23 cellular contexts compared by ENCODE assay signal in the genomic region with DNA sequence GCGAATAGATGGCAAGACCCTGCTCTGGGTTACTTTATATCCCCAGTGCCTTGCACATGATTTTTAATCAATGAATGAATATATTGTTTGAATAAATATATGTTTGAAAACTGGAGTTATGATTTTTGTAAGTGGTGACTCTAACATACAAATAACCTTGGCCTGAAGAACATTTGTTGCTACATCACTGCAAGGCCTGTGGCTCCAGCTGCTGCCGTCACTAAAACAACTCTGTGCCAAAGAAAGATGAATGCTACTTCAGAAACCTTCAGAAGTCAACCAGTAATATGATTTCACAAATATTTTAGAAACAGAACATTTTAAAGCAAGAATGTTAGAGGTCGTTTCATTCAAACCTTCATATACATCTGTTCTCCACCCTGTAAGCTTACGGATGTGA.
"Had no signal": no experiment of that assay in that cellular context is flagged by ENCODE, and none has a peak within 500 bp of the region (broad histone marks: within the 10 kb centered on the region; RNA-seq: fewer than 3 reads in every experiment).

No MANE protein-coding gene starts in this region.

- H3K4me3 Mint-ChIP-seq: activated CD4-positive, alpha-beta T cell treated with anti-CD3 and anti-CD28 coated beads for 36 hours; activated CD4-positive, alpha-beta T cell treated with anti-CD3 and anti-CD28 coated beads, Interleukin-2, amount 10 ng/mL, durations not matched to agents 7 days and 5 days; activated CD8-positive, alpha-beta T cell treated with anti-CD3 and anti-CD28 coated beads, Interleukin-2, amount 10 ng/mL, durations not matched to agents 7 days and 5 days; activated naive CD4-positive, alpha-beta T cell treated with anti-CD3 and anti-CD28 coated beads for 36 hours; activated T-cell treated with anti-CD3 and anti-CD28 coated beads, Interleukin-2, amount 50 U/mL, for 24 hours; brain had no signal

- H3K4me1 Mint-ChIP-seq: activated CD4-positive, alpha-beta T cell treated with anti-CD3 and anti-CD28 coated beads for 36 hours; activated CD4-positive, alpha-beta T cell treated with anti-CD3 and anti-CD28 coated beads, Interleukin-2, amount 10 ng/mL, durations not matched to agents 7 days and 5 days had no signal

- H3K27ac Mint-ChIP-seq: activated CD4-positive, alpha-beta T cell treated with anti-CD3 and anti-CD28 coated beads for 36 hours; activated CD4-positive, alpha-beta T cell treated with anti-CD3 and anti-CD28 coated beads, Interleukin-2, amount 10 ng/mL, durations not matched to agents 7 days and 5 days; activated CD8-positive, alpha-beta T cell treated with anti-CD3 and anti-CD28 coated beads, Interleukin-2, amount 10 ng/mL, durations not matched to agents 7 days and 5 days; activated naive CD4-positive, alpha-beta T cell treated with anti-CD3 and anti-CD28 coated beads for 36 hours; activated naive CD4-positive, alpha-beta T cell treated with anti-CD3 and anti-CD28 coated beads, Interleukin-2, amount 50 U/mL, for 72 hours; activated T-cell treated with anti-CD3 and anti-CD28 coated beads, Interleukin-2, amount 50 U/mL, for 24 hours had no signal

- H3K36me3 Mint-ChIP-seq: activated naive CD4-positive, alpha-beta T cell treated with anti-CD3 and anti-CD28 coated beads, Interleukin-2, amount 50 U/mL, for 72 hours; brain had no signal

- H3K4me3 ChIP-seq: K562 had no signal

- H3K27me3 Mint-ChIP-seq: activated CD4-positive, alpha-beta T cell treated with anti-CD3 and anti-CD28 coated beads for 36 hours; activated CD4-positive, alpha-beta T cell treated with anti-CD3 and anti-CD28 coated beads, Interleukin-2, amount 10 ng/mL, durations not matched to agents 7 days and 5 days; activated T-cell treated with anti-CD3 and anti-CD28 coated beads, Interleukin-2, amount 50 U/mL, for 24 hours had no signal

- DNase-seq: activated CD4-positive, alpha-beta T cell treated with anti-CD3 and anti-CD28 coated beads for 36 hours; activated CD4-positive, alpha-beta T cell treated with anti-CD3 and anti-CD28 coated beads, Interleukin-2, amount 10 ng/mL, durations not matched to agents 7 days and 5 days; activated CD4-positive, alpha-beta T cell treated with anti-CD3 and anti-CD28 coated beads, Interleukin-2, amount 50 U/mL, for 48 hours; activated CD8-positive, alpha-beta T cell treated with anti-CD3 and anti-CD28 coated beads, Interleukin-2, amount 10 ng/mL, durations not matched to agents 7 days and 5 days; activated gamma-delta T cell treated with Interleukin-2 at 50 U/mL for 16 hours; activated naive CD4-positive, alpha-beta T cell treated with anti-CD3 and anti-CD28 coated beads for 36 hours; activated T-cell treated with anti-CD3 and anti-CD28 coated beads, Interleukin-2, amount 50 U/mL, for 24 hours; anterior cingulate cortex; IMR-90; NCI-H1105; NCI-H1417 treated with DMSO at 0.1 percent for 48 hours; NCI-H2029; NCI-H345; NCI-H524 treated with DMSO at 0.1 percent for 48 hours; SIG-M5; SW 1271; T-helper 1 cell; T-helper 2 cell; T-helper 9 cell had no signal

- ATAC-seq: activated CD4-positive, alpha-beta T cell treated with anti-CD3 and anti-CD28 coated beads for 36 hours; activated CD8-positive, alpha-beta T cell treated with anti-CD3 and anti-CD28 coated beads, Interleukin-2, amount 10 ng/mL, durations not matched to agents 7 days and 5 days; activated naive CD4-positive, alpha-beta T cell treated with anti-CD3 and anti-CD28 coated beads, Interleukin-2, amount 50 U/mL, for 72 hours; K562; Panc1 had no signal

- H3K9me3 Mint-ChIP-seq: activated CD4-positive, alpha-beta T cell treated with anti-CD3 and anti-CD28 coated beads, Interleukin-2, amount 10 ng/mL, durations not matched to agents 7 days and 5 days; activated naive CD4-positive, alpha-beta T cell treated with anti-CD3 and anti-CD28 coated beads, Interleukin-2, amount 50 U/mL, for 72 hours; activated T-cell treated with anti-CD3 and anti-CD28 coated beads, Interleukin-2, amount 50 U/mL, for 24 hours had no signal
